Comparison of ENCODE assay signal across 1 cellular context in genomic region chr19:51570962-51571575, GRCh38.
A peak's percentile ranks its signal among the peaks of the same experiment; 100 is the strongest.
TF ChIP-seq lines count a peak whose summit lies in the region.

TSS of gene ZNF175 (plus strand) at chr19:51571283. CDS start at chr19:51573330, 2,047 bp downstream.

TF ChIP-seq in HepG2, 621 proteins besides CTCF, POLR2A, EP300 and RAD21 (continued from another document):
- no peak for TF ChIP-seq FOXA1 (IDR thresholded peaks at IDR 0.05)
- TF ChIP-seq FOXA1 (CRISPR knock-in tag; IDR thresholded peaks at IDR 0.05): no peak
- TF ChIP-seq, protein P1, sequence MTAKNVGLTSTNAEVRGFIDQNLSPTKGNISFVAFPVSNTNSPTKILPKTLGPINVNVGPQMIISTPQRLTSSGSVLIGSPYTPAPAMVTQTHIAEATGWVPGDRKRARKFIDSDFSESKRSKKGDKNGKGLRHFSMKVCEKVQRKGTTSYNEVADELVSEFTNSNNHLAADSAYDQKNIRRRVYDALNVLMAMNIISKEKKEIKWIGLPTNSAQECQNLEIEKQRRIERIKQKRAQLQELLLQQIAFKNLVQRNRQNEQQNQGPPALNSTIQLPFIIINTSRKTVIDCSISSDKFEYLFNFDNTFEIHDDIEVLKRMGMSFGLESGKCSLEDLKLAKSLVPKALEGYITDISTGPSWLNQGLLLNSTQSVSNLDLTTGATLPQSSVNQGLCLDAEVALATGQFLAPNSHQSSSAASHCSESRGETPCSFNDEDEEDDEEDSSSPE (CRISPR knock-in tag; IDR thresholded peaks at IDR 0.05): 0 out of 2 replicates have a peak, but pooled peaks have one; percentile 27
- no peak for TF ChIP-seq ZSCAN29 (CRISPR knock-in tag; conservative IDR thresholded peaks at IDR 0.05)
- no peak for TF ChIP-seq SRSF4 (IDR thresholded peaks at IDR 0.05; ENCODE audit: low read depth, low read length, poor library complexity, severe bottlenecking)
- peak; percentile 72; the same call in 1 of the 2 replicates for TF ChIP-seq GMEB1 (CRISPR knock-in tag; IDR thresholded peaks at IDR 0.05; ENCODE audit: borderline replicate concordance)
- TF ChIP-seq IKZF4 (CRISPR knock-in tag; IDR thresholded peaks at IDR 0.05; ENCODE audit: borderline replicate concordance, low read depth, not compliant biosample characterization): no peak
- TF ChIP-seq ERF (CRISPR knock-in tag; IDR thresholded peaks at IDR 0.05): no peak
- TF ChIP-seq ZNF263 (CRISPR knock-in tag; IDR thresholded peaks at IDR 0.05): no peak
- TF ChIP-seq RFX5 (IDR thresholded peaks at IDR 0.05; ENCODE audit: low read depth, low read length): no peak
- no peak for TF ChIP-seq ZNF33A (CRISPR knock-in tag; IDR thresholded peaks at IDR 0.05; ENCODE audit: borderline replicate concordance)
- TF ChIP-seq HDAC1 (CRISPR knock-in tag; IDR thresholded peaks at IDR 0.05): no peak
- no peak for TF ChIP-seq TP53 (CRISPR knock-in tag; conservative IDR thresholded peaks at IDR 0.05)
- TF ChIP-seq MBD4 (IDR thresholded peaks at IDR 0.05; ENCODE audit: borderline replicate concordance, low read length): no peak
